ENCODE assay signal across 18 cellular contexts in genomic region chr21:43005635-43006034, GRCh38. TPM values are rescaled to one million over a fixed set of nuclear protein-coding genes. Genes with fewer than 3 reads are reported as not detected.
DNase-seq lines count a peak whose midpoint lies in the region; ATAC-seq, FAIRE-seq and TF ChIP-seq lines count a peak whose summit lies in the region.
"Had no signal": no experiment of that assay in that cellular context is flagged by ENCODE, and none has a peak within 500 bp of the region (broad histone marks: within the 10 kb centered on the region; RNA-seq: fewer than 3 reads in every experiment).

No MANE protein-coding gene starts in this region.

- H3K9ac ChIP-seq in HepG2 (ENCODE audit: insufficient read depth, low read depth, low read length), result no peak overlapping the region
- H3K9ac ChIP-seq in mesenchymal stem cell (ENCODE audit: low read length), result no peak overlapping the region
- H3K9ac ChIP-seq: KMS-11 had no signal

- TF ChIP-seq POLR2A in HepG2 (IDR thresholded peaks at IDR 0.05; ENCODE audit: insufficient read depth in 1 of 2, low read depth in 2 of 2, low read length in 2 of 2) (no peak), right lobe of liver (IDR thresholded peaks at IDR 0.05) (no peak)

- H3K36me3 Mint-ChIP-seq in natural killer cell, result no peaks in the 10 kb centered on the region

- H2BK12ac ChIP-seq in mesenchymal stem cell (ENCODE audit: low read length in 2 of 2), result no peak overlapping the region

- H3K79me1 ChIP-seq in mesenchymal stem cell (replicated peaks; ENCODE audit: low read length, poor library complexity, severe bottlenecking), result peaks cover 21% of the 10 kb centered on the region

- peak overlapping the region; percentile 43 for H4K91ac ChIP-seq in mesenchymal stem cell (ENCODE audit: low read length)

- 87% methylated on average over 9 of the region's 9 CpGs for WGBS in HepG2 (ENCODE audit: low lambda C conversion rate)
- WGBS in right lobe of liver (ENCODE audit: insufficient coverage, low coverage, low lambda C conversion rate, missing lambda C conversion rate), result 62% methylated on average over 4 of the region's 9 CpGs
- 99% methylated on average over 6 of the region's 9 CpGs for WGBS in mesenchymal stem cell

- ATAC-seq in HepG2 (no peak), right lobe of liver (no peak), natural killer cell (no peak)
- ATAC-seq: PC-3 had no signal

- intact Hi-C loops in HepG2 (cut with micrococcal nuclease; ENCODE audit: unreplicated experiment) (no loop called here), right lobe of liver (cut with DNase I) (no loop called here), natural killer cell (cut with micrococcal nuclease) (no loop called here)

- H3K36me3 ChIP-seq in HepG2 (replicated peaks in 1 of 2; ENCODE audit: control insufficient read depth in 1 of 2, insufficient read depth in 2 of 2, low read length in 2 of 2) (peaks cover 0 to 20% of the 10 kb centered on the region in 2 experiments; a peak in 3 of 5 replicates), right lobe of liver (peaks cover 0 to 19% (median 5%) of the 10 kb centered on the region in 4 donors), mesenchymal stem cell (ENCODE audit: control insufficient read depth in 1 of 2, insufficient read depth in 2 of 2, low read depth in 1 of 2, low read length in 2 of 2) (peaks cover 15 to 45% of the 10 kb centered on the region in 2 experiments)

- H3K4me1 ChIP-seq in HepG2 (ENCODE audit: insufficient read depth, low read length), result no peaks in the 10 kb centered on the region
- no peaks in the 10 kb centered on the region for H3K4me1 ChIP-seq in right lobe of liver
- H3K4me1 ChIP-seq in mesenchymal stem cell (ENCODE audit: control insufficient read depth, insufficient read depth, low read depth, low read length), result peaks cover 5% of the 10 kb centered on the region
- H3K4me1 ChIP-seq: BE2C had no signal

- no peak overlapping the region for H3K4ac ChIP-seq in mesenchymal stem cell (ENCODE audit: low read depth in 1 of 2, low read length in 2 of 2)

- no peak overlapping the region for H2BK15ac ChIP-seq in mesenchymal stem cell (ENCODE audit: low read depth, poor library complexity, severe bottlenecking)

- H3K9me3 ChIP-seq in HepG2 (ENCODE audit: low read length) (peaks cover under 1% of the 10 kb centered on the region; the same call in 1 of the 2 replicates), right lobe of liver (no peaks in the 10 kb centered on the region), mesenchymal stem cell (ENCODE audit: control insufficient read depth, low read length) (no peaks in the 10 kb centered on the region)
- H3K9me3 ChIP-seq: BE2C had no signal

- H3K14ac ChIP-seq in mesenchymal stem cell (ENCODE audit: low read length in 2 of 2), result no peak overlapping the region

- H4K8ac ChIP-seq in mesenchymal stem cell (ENCODE audit: low read length), result no peak overlapping the region

- POLR2A ChIA-PET in HepG2 (lab: Yijun Ruan, JAX), result no interaction called here

- no peaks in the 10 kb centered on the region for H3K27me3 ChIP-seq in HepG2 (ENCODE audit: control insufficient read depth in 1 of 2, insufficient read depth in 2 of 2, low read length in 2 of 2)
- H3K27me3 ChIP-seq in right lobe of liver, result no peaks in the 10 kb centered on the region
- no peaks in the 10 kb centered on the region for H3K27me3 ChIP-seq in mesenchymal stem cell (ENCODE audit: control insufficient read depth in 1 of 2, insufficient read depth in 1 of 2, low read length in 2 of 2)
- H3K27me3 ChIP-seq: BE2C had no signal

- peaks cover 8 to 12% of the 10 kb centered on the region in 2 donors for H3K4me1 Mint-ChIP-seq in natural killer cell

- H3K27ac Mint-ChIP-seq in natural killer cell, result no peak overlapping the region
- H3K27ac Mint-ChIP-seq: CD4-positive, alpha-beta T cell had no signal

- no peak for TF ChIP-seq RAD21 in HepG2 (CRISPR knock-in tag; IDR thresholded peaks at IDR 0.05)

- CTCF ChIA-PET in HepG2 (lab: Yijun Ruan, JAX; ENCODE audit: low intra/inter-chr PET ratio, low total read pairs), result no interaction called here

- no peak for DNase-seq in HepG2 (ENCODE audit: low spot score)
- no peak for DNase-seq in right lobe of liver
- DNase-seq in mesenchymal stem cell, result no peak
- no peak for DNase-seq in H4 (ENCODE audit: low spot score)
- no peak for DNase-seq in natural killer cell
- no peak for DNase-seq in activated CD4-positive, alpha-beta T cell treated with anti-CD3 and anti-CD28 coated beads, Interleukin-2, amount 50 U/mL, for 48 hours
- no peak for DNase-seq in NCI-H524 treated with DMSO at 0.1 percent for 48 hours (lab: John Stamatoyannopoulos, UW)
- DNase-seq: 8988T; BE2C; CD4-positive, alpha-beta T cell; DND-41; NCI-H1436; NCI-H2081 treated with DMSO at 0.1 percent for 48 hours; NCI-H345; PC-3 had no signal

- no peak overlapping the region for H2BK120ac ChIP-seq in mesenchymal stem cell (ENCODE audit: low read depth, low read length)

- no peaks in the 10 kb centered on the region for H3K9me3 Mint-ChIP-seq in natural killer cell
- H3K9me3 Mint-ChIP-seq: CD4-positive, alpha-beta T cell had no signal

- FAIRE-seq in HepG2 (lab: Jason Lieb, UNC), result no peak
- FAIRE-seq: G401.6 had no signal

- no peak for TF ChIP-seq EP300 in HepG2 (IDR thresholded peaks at IDR 0.05; ENCODE audit: low read depth in 2 of 2, low read length in 2 of 2)
- TF ChIP-seq EP300 in HepG2 (CRISPR knock-in tag; IDR thresholded peaks at IDR 0.05; ENCODE audit: borderline replicate concordance), result no peak

- no peak overlapping the region for H2AK5ac ChIP-seq in mesenchymal stem cell (ENCODE audit: low read length, severe bottlenecking)

- no peak overlapping the region for H2AFZ ChIP-seq in HepG2 (ENCODE audit: low read length)
- no peak overlapping the region for H2AFZ ChIP-seq in mesenchymal stem cell (ENCODE audit: low read depth, low read length)

- no peaks in the 10 kb centered on the region for H4K20me1 ChIP-seq in HepG2 (ENCODE audit: insufficient read depth, low read length)

- in situ Hi-C loops in HepG2 (cut with HindIII; ENCODE audit: extremely low pct_ligation_motif_present, low pct_unique_long_range_greater_than_20kb), result no loop called here

- H3K18ac ChIP-seq in mesenchymal stem cell (ENCODE audit: low read depth in 1 of 2, low read length in 2 of 2), result no peak overlapping the region

- H3K4me3 ChIP-seq in HepG2 (replicated peaks in 1 of 3; ENCODE audit: insufficient read depth in 1 of 3, low read depth in 2 of 3, low read length in 3 of 3) (no peak overlapping the region), right lobe of liver (no peak overlapping the region), mesenchymal stem cell (ENCODE audit: insufficient read depth in 1 of 2, low read depth in 1 of 2, low read length in 2 of 2) (no peak overlapping the region)

- H3K27ac ChIP-seq in HepG2 (ENCODE audit: extremely low read length, insufficient read depth, low read length) (no peak overlapping the region), right lobe of liver (no peak overlapping the region), VCaP (peak overlapping the region; percentile 55), mesenchymal stem cell (ENCODE audit: low read length, poor library complexity, severe bottlenecking) (no peak overlapping the region)
- H3K27ac ChIP-seq: KMS-11 had no signal

- H3K27me3 Mint-ChIP-seq in natural killer cell (ENCODE audit: low read depth in 2 of 2), result no peaks in the 10 kb centered on the region
- H3K27me3 Mint-ChIP-seq: CD4-positive, alpha-beta T cell had no signal

- BruUV-seq in HepG2 (replicated peaks; lab: Mats Ljungman, UMichigan), result no TSS peak

- H3K23ac ChIP-seq in mesenchymal stem cell (ENCODE audit: low read length in 2 of 2), result no peak overlapping the region

- H3K4me2 ChIP-seq in HepG2 (ENCODE audit: low read depth, low read length), result no peak overlapping the region
- H3K4me2 ChIP-seq in mesenchymal stem cell (ENCODE audit: low read length, poor library complexity, severe bottlenecking), result no peak overlapping the region
- H3K4me2 ChIP-seq: KMS-11 had no signal

- H3K4me3 Mint-ChIP-seq in natural killer cell, result no peak overlapping the region
- H3K4me3 Mint-ChIP-seq: CD4-positive, alpha-beta T cell had no signal

- TF ChIP-seq CTCF in HepG2 (CRISPR knock-in tag; IDR thresholded peaks at IDR 0.05) (no peak), right lobe of liver (IDR thresholded peaks at IDR 0.05) (no peak), VCaP (conservative IDR thresholded peaks at IDR 0.05) (no peak), natural killer cell (IDR thresholded peaks at IDR 0.05) (no peak)

- H2BK5ac ChIP-seq in mesenchymal stem cell (ENCODE audit: low read depth, low read length, poor library complexity, severe bottlenecking), result no peak overlapping the region

- H3K79me2 ChIP-seq in HepG2 (ENCODE audit: insufficient read depth, low read length), result no peaks in the 10 kb centered on the region

TF ChIP-seq in HepG2, 621 proteins besides CTCF, POLR2A, EP300 and RAD21 (continues in another document):
- no peak for TF ChIP-seq MBD4 (IDR thresholded peaks at IDR 0.05; ENCODE audit: borderline replicate concordance, low read length)
- TF ChIP-seq ZFY (CRISPR knock-in tag; IDR thresholded peaks at IDR 0.05), result no peak

RNA-seq across cellular contexts. Expression of gene PKNOX1, which starts 31.3 kb away (rescaled TPM):
- total RNA-seq in HepG2 (2016; rRNA removed; fragmentation: Illumina TruSeq; extraction: Trizol) (7.9 and 9.6 TPM in 2 replicates), right lobe of liver (1 to 10 TPM; 6.2 to 9.5 (median 7.4) TPM), natural killer cell (10 to 100 TPM; 19.1 to 25.5 (median 21.5) TPM)
- total RNA-seq in HepG2 (2016; cell fraction: cytosol; rRNA removed; fragmentation: Illumina TruSeq; extraction: Trizol; ENCODE audit: low read depth), result 10.4 and 11.3 TPM in 2 replicates
- total RNA-seq in HepG2 (2016; cell fraction: insoluble cytoplasmic fraction; rRNA removed; fragmentation: Illumina TruSeq; extraction: Trizol), result 8.3 and 11.1 TPM in 2 replicates
- total RNA-seq in HepG2 (2016; cell fraction: membrane; rRNA removed; fragmentation: Illumina TruSeq; extraction: Trizol), result 8.1 and 10.2 TPM in 2 replicates
- 6.8 and 7.1 TPM in 2 replicates for total RNA-seq in HepG2 (2016; cell fraction: nucleus; rRNA removed; fragmentation: Illumina TruSeq; extraction: Trizol)
- 16.2 and 18.1 TPM in 2 replicates for polyA plus RNA-seq in HepG2 (2011; rRNA removed)
- 10.4 and 10.8 TPM in 2 replicates for polyA plus RNA-seq in HepG2 (2011; cell fraction: cytosol; rRNA removed)
- polyA plus RNA-seq in HepG2 (2011; cell fraction: nucleus; rRNA removed), result 11.1 and 12.2 TPM in 2 replicates
- polyA plus RNA-seq in HepG2 (2012), result 6.2 and 9.4 TPM in 2 replicates
- 3.1 and 3.2 TPM in 2 replicates for polyA plus RNA-seq in HepG2 (2016; cell fraction: cytosol; fragmentation: Illumina TruSeq; extraction: Trizol; ENCODE audit: low read depth)
- 10.6 and 11.3 TPM in 2 replicates for polyA plus RNA-seq in HepG2 (2016; cell fraction: insoluble cytoplasmic fraction; fragmentation: Illumina TruSeq; extraction: Trizol; ENCODE audit: low read depth)
- polyA plus RNA-seq in HepG2 (2016; cell fraction: membrane; fragmentation: Illumina TruSeq; extraction: Trizol; ENCODE audit: low read depth), result 3.8 and 5.8 TPM in 2 replicates
- 8.0 and 10.4 TPM in 2 replicates for polyA plus RNA-seq in HepG2 (2016; cell fraction: nucleus; fragmentation: Illumina TruSeq; extraction: Trizol; ENCODE audit: insufficient read depth, low read depth)
- 10.6 and 33.3 TPM in 2 replicates for polyA minus RNA-seq in HepG2 (2011; rRNA and poly(A)+ RNA removed; ENCODE audit: low replicate concordance)
- 8.1 and 9.1 TPM in 2 replicates for polyA minus RNA-seq in HepG2 (2011; cell fraction: cytosol; rRNA and poly(A)+ RNA removed)
- polyA minus RNA-seq in HepG2 (2011; cell fraction: nucleus; rRNA and poly(A)+ RNA removed), result 9.9 and 18.2 TPM in 2 replicates
- polyA plus RNA-seq in mesenchymal stem cell (2013, experiment 1 of 2), result 10.6 TPM
- polyA plus RNA-seq in mesenchymal stem cell (2013, experiment 2 of 2), result 10.5 TPM
- 31.4 and 37.9 TPM in 2 replicates for total RNA-seq in H4 (2014; rRNA removed; shearing (Covaris generic))
